Comparison of ENCODE assay signal across 19 cellular contexts in genomic region chr5:56656816-56657740, GRCh38.
A peak's percentile ranks its signal among the peaks of the same experiment; 100 is the strongest.
DNase-seq lines count a peak whose midpoint lies in the region; ATAC-seq and TF ChIP-seq lines count a peak whose summit lies in the region.
"Had no signal": no experiment of that assay in that cellular context is flagged by ENCODE, and none has a peak within 500 bp of the region (broad histone marks: within the 10 kb centered on the region; RNA-seq: fewer than 3 reads in every experiment).

No MANE protein-coding gene starts in this region.

- ATAC-seq in foreskin keratinocyte (peak; percentile 72), HG03520 (IDR thresholded peaks at IDR 0.05; ENCODE audit: unreplicated experiment) (no peak)
- ATAC-seq in naive thymus-derived CD4-positive, alpha-beta T cell = no peak
- ATAC-seq: body of pancreas, heart left ventricle had no signal

- H3K27me3 Mint-ChIP-seq in naive thymus-derived CD4-positive, alpha-beta T cell = peaks cover 0 to 22% (median 0%) of the 10 kb centered on the region in 5 donors
- H3K27me3 Mint-ChIP-seq: naive B cell had no signal

- H3K36me3 Mint-ChIP-seq in naive thymus-derived CD4-positive, alpha-beta T cell = peaks cover 0 to 3% (median 0%) of the 10 kb centered on the region in 5 donors
- H3K36me3 Mint-ChIP-seq: naive B cell had no signal

- intact Hi-C loops in naive thymus-derived CD4-positive, alpha-beta T cell (cut with micrococcal nuclease) = no loop called here

- peak; percentile 59 for DNase-seq in Daoy (ENCODE audit: low read depth)
- DNase-seq in NCI-H146 (lab: John Stamatoyannopoulos, UW) = peak; percentile 77
- peak; percentile 92 for DNase-seq in astrocyte of the hippocampus (ENCODE audit: low read depth, low spot score)
- DNase-seq in foreskin keratinocyte = no peak
- no peak for DNase-seq in activated CD8-positive, alpha-beta memory T cell treated with anti-CD3 and anti-CD28 coated beads, Interleukin-2, amount 50 U/mL, for 48 hours
- no peak for DNase-seq in naive thymus-derived CD4-positive, alpha-beta T cell
- no peak for DNase-seq in iPS-NIHi7 (ENCODE audit: extremely low spot score)
- DNase-seq: body of pancreas; heart left ventricle; naive B cell; NCI-H2081; NCI-H510A treated with DMSO at 0.1 percent for 48 hours; pancreas; stimulated activated CD4-positive, alpha-beta T cell treated with anti-CD3 and anti-CD28 coated beads, Interleukin-4, amount 100 ng/mL, for 4 hours had no signal

- peaks cover 5% of the 10 kb centered on the region for H3K4me1 ChIP-seq in foreskin keratinocyte
- H3K4me1 ChIP-seq in naive thymus-derived CD4-positive, alpha-beta T cell (ENCODE audit: control insufficient read depth in 2 of 2, insufficient read depth in 2 of 2, low read length in 2 of 2) = no peaks in the 10 kb centered on the region
- H3K4me1 ChIP-seq: HAP-1, pancreas had no signal

- H3K27me3 ChIP-seq in foreskin keratinocyte = no peaks in the 10 kb centered on the region
- no peaks in the 10 kb centered on the region for H3K27me3 ChIP-seq in naive thymus-derived CD4-positive, alpha-beta T cell (ENCODE audit: control insufficient read depth in 2 of 2, insufficient read depth in 2 of 2, low read length in 2 of 2)
- H3K27me3 ChIP-seq: body of pancreas, heart left ventricle, pancreas had no signal

- H3K4me3 ChIP-seq in naive thymus-derived CD4-positive, alpha-beta T cell (ENCODE audit: low read length) = no peak overlapping the region
- H3K4me3 ChIP-seq: body of pancreas, HAP-1, heart left ventricle, lung, pancreas, skin epidermis, thoracic aorta had no signal

- H3K4me3 Mint-ChIP-seq in naive thymus-derived CD4-positive, alpha-beta T cell = no peak overlapping the region

- no peak for TF ChIP-seq CTCF in foreskin keratinocyte (conservative IDR thresholded peaks at IDR 0.05)

- peak overlapping the region in 1 of 9 donors; percentile 23 for H3K27ac Mint-ChIP-seq in naive thymus-derived CD4-positive, alpha-beta T cell

- H3K9me3 Mint-ChIP-seq in naive thymus-derived CD4-positive, alpha-beta T cell = peaks cover 0 to 7% (median 0%) of the 10 kb centered on the region in 11 donors

- H3K4me1 Mint-ChIP-seq in naive thymus-derived CD4-positive, alpha-beta T cell = peaks cover 0 to 17% (median 8%) of the 10 kb centered on the region in 7 donors

- H3K36me3 ChIP-seq in naive thymus-derived CD4-positive, alpha-beta T cell (ENCODE audit: control insufficient read depth in 2 of 3, insufficient read depth in 3 of 3, low read length in 3 of 3) = no peaks in the 10 kb centered on the region
- H3K36me3 ChIP-seq: HAP-1, heart left ventricle, pancreas, thoracic aorta had no signal

- H3K27ac ChIP-seq in foreskin keratinocyte = no peak overlapping the region
- no peak overlapping the region for H3K27ac ChIP-seq in naive thymus-derived CD4-positive, alpha-beta T cell (ENCODE audit: low read depth, low read length)
- H3K27ac ChIP-seq: body of pancreas, heart left ventricle, skin epidermis, thoracic aorta had no signal

- CTCF ChIA-PET in naive thymus-derived CD4-positive, alpha-beta T cell (lab: Charles Lee) = interaction anchor here (0.7 kb wide), 1 partner anchor 24 kb away, joined by 3 read pairs; no protein-coding TSS in a partner anchor

- H3K9me3 ChIP-seq in naive thymus-derived CD4-positive, alpha-beta T cell (ENCODE audit: control insufficient read depth in 2 of 3, low read length in 3 of 3) = no peaks in the 10 kb centered on the region
- H3K9me3 ChIP-seq: body of pancreas, HAP-1, heart left ventricle, pancreas, thoracic aorta had no signal

- POLR2A ChIA-PET in naive thymus-derived CD4-positive, alpha-beta T cell (lab: Charles Lee) = interaction anchor here (0.6 to 1.0 kb wide), 2 partner anchors 20 to 156 kb away, joined by 3 to 4 read pairs; no protein-coding TSS in a partner anchor

Comparison
In these comparisons a context has a peak if more than half of its experiments do, and no peak if none do; other contexts are left out.
1. DNase-seq: peak in Daoy (single experiment), NCI-H146 (single experiment) and astrocyte of the hippocampus (single experiment); none in foreskin keratinocyte (0 of 2), activated CD8-positive, alpha-beta memory T cell treated with anti-CD3 and anti-CD28 coated beads, Interleukin-2, amount 50 U/mL, for 48 hours (single experiment), naive thymus-derived CD4-positive, alpha-beta T cell (0 of 9) and iPS-NIHi7 (single experiment).